Comparison of ENCODE assay signal across 20 cellular contexts in genomic region chr19:42239544-42240220, GRCh38. TPM values are rescaled to one million over a fixed set of nuclear protein-coding genes. Genes with fewer than 3 reads are reported as not detected.
DNase-seq lines count a peak whose midpoint lies in the region; ATAC-seq and TF ChIP-seq lines count a peak whose summit lies in the region.
"Had no signal": no experiment of that assay in that cellular context is flagged by ENCODE, and none has a peak within 500 bp of the region (broad histone marks: within the 10 kb centered on the region; RNA-seq: fewer than 3 reads in every experiment).

No MANE protein-coding gene starts in this region.

- TF ChIP-seq CTCF in fibroblast of lung (conservative IDR thresholded peaks at IDR 0.05 in 1 of 2, IDR thresholded peaks at IDR 0.05 in 1 of 2; ENCODE audit: low read depth in 1 of 2, low read length in 2 of 2) (no peak), type B pancreatic cell (conservative IDR thresholded peaks at IDR 0.05) (no peak), BE2C (IDR thresholded peaks at IDR 0.05; ENCODE audit: low read depth, low read length) (no peak)

- DNase-seq in activated naive CD4-positive, alpha-beta T cell treated with anti-CD3 and anti-CD28 coated beads, Interleukin-2, amount 50 U/mL, for 72 hours (ENCODE audit: low spot score in 2 of 2) = no peak
- DNase-seq in activated naive CD4-positive, alpha-beta T cell treated with anti-CD3 and anti-CD28 coated beads, Interleukin-2, amount 50 U/mL, for 16 hours = no peak
- DNase-seq in T-helper 17 cell (no peak), fibroblast of lung (ENCODE audit: low read depth in 2 of 2) (no peak), type B pancreatic cell (ENCODE audit: extremely low spot score, unreplicated experiment) (no peak), BE2C (no peak)
- DNase-seq: activated CD4-positive, CD25-positive, alpha-beta regulatory T cell; aorta; colonic mucosa; head of caudate nucleus; islet precursor cell; NCI-H1417 treated with DMSO at 0.1 percent for 48 hours; NCI-H2227 treated with DMSO at 0.1 percent for 48 hours; nucleus accumbens; T-helper 1 cell had no signal

- H3K27me3 ChIP-seq in fibroblast of lung (ENCODE audit: control insufficient read depth, insufficient read depth, low read length) (no peaks in the 10 kb centered on the region), BE2C (no peaks in the 10 kb centered on the region)
- H3K27me3 ChIP-seq: colonic mucosa, tibial nerve had no signal

- H3K4me1 Mint-ChIP-seq in T-helper 17 cell (peaks cover 35% of the 10 kb centered on the region), type B pancreatic cell (ENCODE audit: unreplicated experiment) (peaks cover 26% of the 10 kb centered on the region)

- H3K4me2 ChIP-seq in fibroblast of lung (ENCODE audit: extremely low read depth, insufficient read depth, low read length) = peak overlapping the region; percentile 19

- ATAC-seq in activated naive CD4-positive, alpha-beta T cell treated with anti-CD3 and anti-CD28 coated beads, Interleukin-2, amount 50 U/mL, for 72 hours = no peak
- ATAC-seq in T-helper 17 cell (no peak), HG03135 (IDR thresholded peaks at IDR 0.05; ENCODE audit: unreplicated experiment) (no peak), esophagus mucosa (no peak)
- ATAC-seq: sciatic nerve had no signal

- no peak overlapping the region for H3K4me3 ChIP-seq in fibroblast of lung (replicated peaks in 1 of 4; ENCODE audit: control extremely low read depth in 1 of 4, insufficient read depth in 1 of 4, low read depth in 3 of 4, low read length in 4 of 4)
- no peak overlapping the region for H3K4me3 ChIP-seq in BE2C (ENCODE audit: low read depth, low read length)
- H3K4me3 ChIP-seq: colonic mucosa, tibial nerve had no signal

- H3K9me3 ChIP-seq in T-helper 17 cell (ENCODE audit: control insufficient read depth, low read length, poor library complexity, severe bottlenecking) = no peaks in the 10 kb centered on the region
- no peaks in the 10 kb centered on the region for H3K9me3 ChIP-seq in fibroblast of lung (ENCODE audit: control insufficient read depth, insufficient read depth, low read depth, low read length)
- H3K9me3 ChIP-seq in BE2C = no peaks in the 10 kb centered on the region
- H3K9me3 ChIP-seq: colonic mucosa, tibial nerve had no signal

- H3K4me3 Mint-ChIP-seq in T-helper 17 cell (peak overlapping the region; percentile 75), type B pancreatic cell (peak overlapping the region; percentile 50)
- H3K4me3 Mint-ChIP-seq: memory B cell had no signal

- H3K36me3 ChIP-seq in fibroblast of lung (ENCODE audit: control insufficient read depth, insufficient read depth, low read length) (peaks cover 11% of the 10 kb centered on the region), BE2C (peaks cover 26% of the 10 kb centered on the region)
- H3K36me3 ChIP-seq: colonic mucosa had no signal

- H3K27ac Mint-ChIP-seq in activated naive CD4-positive, alpha-beta T cell treated with anti-CD3 and anti-CD28 coated beads, Interleukin-2, amount 50 U/mL, for 72 hours = peak overlapping the region; percentile 42 to 94
- peak overlapping the region; percentile 49 for H3K27ac Mint-ChIP-seq in T-helper 17 cell
- no peak overlapping the region for H3K27ac Mint-ChIP-seq in type B pancreatic cell
- H3K27ac Mint-ChIP-seq: memory B cell had no signal

- no peaks in the 10 kb centered on the region for H4K20me1 ChIP-seq in fibroblast of lung (ENCODE audit: control insufficient read depth, extremely low read depth, insufficient read depth, low read length)

- no peak overlapping the region for H2AFZ ChIP-seq in fibroblast of lung (ENCODE audit: low read length)

- H3K27me3 Mint-ChIP-seq in T-helper 17 cell (no peaks in the 10 kb centered on the region), type B pancreatic cell (no peaks in the 10 kb centered on the region)
- H3K27me3 Mint-ChIP-seq: memory B cell had no signal

- H3K79me2 ChIP-seq in fibroblast of lung (ENCODE audit: control insufficient read depth, insufficient read depth, low read length) = peaks cover 32% of the 10 kb centered on the region

- H3K9me3 Mint-ChIP-seq in activated naive CD4-positive, alpha-beta T cell treated with anti-CD3 and anti-CD28 coated beads, Interleukin-2, amount 50 U/mL, for 72 hours = no peaks in the 10 kb centered on the region
- no peaks in the 10 kb centered on the region for H3K9me3 Mint-ChIP-seq in type B pancreatic cell
- H3K9me3 Mint-ChIP-seq: memory B cell had no signal

- H3K4me1 ChIP-seq in fibroblast of lung (ENCODE audit: control insufficient read depth, extremely low read depth, insufficient read depth, low read length) (no peaks in the 10 kb centered on the region), BE2C (no peaks in the 10 kb centered on the region)

- peaks cover 18 to 41% of the 10 kb centered on the region in 2 donors for H3K36me3 Mint-ChIP-seq in activated naive CD4-positive, alpha-beta T cell treated with anti-CD3 and anti-CD28 coated beads, Interleukin-2, amount 50 U/mL, for 72 hours
- H3K36me3 Mint-ChIP-seq in T-helper 17 cell (ENCODE audit: low read depth) (peaks cover 5% of the 10 kb centered on the region), type B pancreatic cell (peaks cover 18% of the 10 kb centered on the region)

- no peak overlapping the region for H3K27ac ChIP-seq in fibroblast of lung (ENCODE audit: insufficient read depth, low read length)
- H3K27ac ChIP-seq: colonic mucosa, tibial nerve had no signal

- H3K9ac ChIP-seq in fibroblast of lung (ENCODE audit: insufficient read depth, low read length) = no peak overlapping the region

RNA-seq across cellular contexts. Expression of gene GSK3A, which starts 2.7 kb away (rescaled TPM):
- 10 to 100 TPM; 38.1 to 39.5 TPM for total RNA-seq in activated naive CD4-positive, alpha-beta T cell treated with anti-CD3 and anti-CD28 coated beads, Interleukin-2, amount 50 U/mL, for 72 hours
- total RNA-seq in T-helper 17 cell (10 to 100 TPM; 27.7 to 28.1 TPM), fibroblast of lung (8.7 and 11.6 TPM in 2 replicates), type B pancreatic cell (ENCODE audit: low replicate concordance) (43.5 and 49.1 TPM in 2 replicates), esophagus mucosa (26.4 TPM)
- polyA plus RNA-seq in fibroblast of lung = 21.7 and 30.6 TPM in 2 replicates
- polyA plus RNA-seq in fibroblast of lung (2012) = 32.3 and 41.3 TPM in 2 replicates
- polyA minus RNA-seq in fibroblast of lung (ENCODE audit: low replicate concordance) = 45.4 and 93.0 TPM in 2 replicates
- polyA plus RNA-seq in BE2C (2012; ENCODE audit: insufficient read depth, insufficient read length, low read depth) = 88.2 TPM

RNA-seq across cellular contexts. Expression of gene ERF, which starts 15.2 kb away (rescaled TPM):
- 10 to 100 TPM; 48.8 to 67.8 TPM for total RNA-seq in activated naive CD4-positive, alpha-beta T cell treated with anti-CD3 and anti-CD28 coated beads, Interleukin-2, amount 50 U/mL, for 72 hours
- total RNA-seq in T-helper 17 cell (10 to 100 TPM; 75.8 to 82.1 TPM), fibroblast of lung (13.2 and 14.1 TPM in 2 replicates), type B pancreatic cell (ENCODE audit: low replicate concordance) (54.9 and 78.9 TPM in 2 replicates), esophagus mucosa (21.5 TPM)
- 35.3 and 36.3 TPM in 2 replicates for polyA plus RNA-seq in fibroblast of lung
- 37.5 and 44.0 TPM in 2 replicates for polyA plus RNA-seq in fibroblast of lung (2012)
- 36.3 and 46.2 TPM in 2 replicates for polyA minus RNA-seq in fibroblast of lung (ENCODE audit: low replicate concordance)
- polyA plus RNA-seq in BE2C (2012; ENCODE audit: insufficient read depth, insufficient read length, low read depth) = 162 TPM

RNA-seq across cellular contexts. Expression of gene ZNF526, which starts 19.6 kb away (rescaled TPM):
- 10 to 100 TPM; 13.2 to 14.5 TPM for total RNA-seq in activated naive CD4-positive, alpha-beta T cell treated with anti-CD3 and anti-CD28 coated beads, Interleukin-2, amount 50 U/mL, for 72 hours
- total RNA-seq in T-helper 17 cell (1 to 10 TPM; 6.7 to 7.5 TPM), fibroblast of lung (6.7 and 7.8 TPM in 2 replicates), type B pancreatic cell (ENCODE audit: low replicate concordance) (18.2 and 19.3 TPM in 2 replicates), esophagus mucosa (4.5 TPM)
- polyA plus RNA-seq in fibroblast of lung = 4.9 and 5.9 TPM in 2 replicates
- 7.5 and 8.6 TPM in 2 replicates for polyA plus RNA-seq in fibroblast of lung (2012)
- 20.8 and 25.5 TPM in 2 replicates for polyA minus RNA-seq in fibroblast of lung (ENCODE audit: low replicate concordance)
- polyA plus RNA-seq in BE2C (2012; ENCODE audit: insufficient read depth, insufficient read length, low read depth) = 16.0 TPM

RNA-seq across cellular contexts. Expression of gene DEDD2, which starts 22.2 kb away (rescaled TPM):
- 10 to 100 TPM; 28.7 to 39.3 TPM for total RNA-seq in activated naive CD4-positive, alpha-beta T cell treated with anti-CD3 and anti-CD28 coated beads, Interleukin-2, amount 50 U/mL, for 72 hours
- total RNA-seq in T-helper 17 cell (10 to 100 TPM; 72.1 to 89.9 TPM), fibroblast of lung (11.3 and 17.8 TPM in 2 replicates), type B pancreatic cell (ENCODE audit: low replicate concordance) (23.7 and 29.3 TPM in 2 replicates), esophagus mucosa (11.6 TPM)
- 9.8 and 10.0 TPM in 2 replicates for polyA plus RNA-seq in fibroblast of lung
- 11.4 and 12.8 TPM in 2 replicates for polyA plus RNA-seq in fibroblast of lung (2012)
- polyA minus RNA-seq in fibroblast of lung (ENCODE audit: low replicate concordance) = 14.6 and 15.0 TPM in 2 replicates
- 43.1 TPM for polyA plus RNA-seq in BE2C (2012; ENCODE audit: insufficient read depth, insufficient read length, low read depth)

RNA-seq across cellular contexts. Expression of gene CIC, which starts 29.4 kb away (rescaled TPM):
- 10 to 100 TPM; 87.7 to 90.6 TPM for total RNA-seq in activated naive CD4-positive, alpha-beta T cell treated with anti-CD3 and anti-CD28 coated beads, Interleukin-2, amount 50 U/mL, for 72 hours
- total RNA-seq in T-helper 17 cell (100 to 1,000 TPM; 112 to 125 TPM), fibroblast of lung (16.7 and 23.6 TPM in 2 replicates), type B pancreatic cell (ENCODE audit: low replicate concordance) (44.8 and 70.3 TPM in 2 replicates), esophagus mucosa (31.4 TPM)
- polyA plus RNA-seq in fibroblast of lung = 8.5 and 14.5 TPM in 2 replicates
- polyA plus RNA-seq in fibroblast of lung (2012) = 32.9 and 41.3 TPM in 2 replicates
- 36.6 and 51.1 TPM in 2 replicates for polyA minus RNA-seq in fibroblast of lung (ENCODE audit: low replicate concordance)
- polyA plus RNA-seq in BE2C (2012; ENCODE audit: insufficient read depth, insufficient read length, low read depth) = 101 TPM
